In genomic region chr9:136080716-136081112, GRCh38 we compare ENCODE assay signal across 2 cellular contexts.
TF ChIP-seq lines count a peak whose summit lies in the region.

No MANE protein-coding gene starts in this region.

TF ChIP-seq in H1, 55 proteins besides CTCF, POLR2A, EP300 and RAD21:
- TF ChIP-seq ATF2 (IDR thresholded peaks at IDR 0.05; ENCODE audit: low read length) (no peak), SP1 (IDR thresholded peaks at IDR 0.05; ENCODE audit: low read depth, low read length) (no peak), SUZ12 (IDR thresholded peaks at IDR 0.05; ENCODE audit: low read length) (no peak), SRF (IDR thresholded peaks at IDR 0.05; ENCODE audit: low read depth, low read length) (no peak), ASH2L (IDR thresholded peaks at IDR 0.05; ENCODE audit: low read length) (no peak), KDM4A (IDR thresholded peaks at IDR 0.05; ENCODE audit: low read depth, low read length, severe bottlenecking) (no peak), FOSL1 (IDR thresholded peaks at IDR 0.05; ENCODE audit: insufficient read depth, low read depth, low read length) (no peak), EGR1 (IDR thresholded peaks at IDR 0.05; ENCODE audit: borderline replicate concordance, low read depth, low read length) (no peak), SAP30 (IDR thresholded peaks at IDR 0.05; ENCODE audit: insufficient read depth, insufficient replicate concordance, low read length) (no peak), JUN (IDR thresholded peaks at IDR 0.05; ENCODE audit: low read depth, low read length) (no peak), TBP (IDR thresholded peaks at IDR 0.05; ENCODE audit: low read depth, low read length) (no peak), KDM5A (IDR thresholded peaks at IDR 0.05; ENCODE audit: low read length) (no peak), CTBP2 (IDR thresholded peaks at IDR 0.05; ENCODE audit: borderline replicate concordance, insufficient read depth, insufficient read length, low read length) (no peak), BACH1 (IDR thresholded peaks at IDR 0.05; ENCODE audit: low read length) (no peak), GABPA (IDR thresholded peaks at IDR 0.05; ENCODE audit: borderline replicate concordance, insufficient read depth, low read length) (no peak), ATF3 (IDR thresholded peaks at IDR 0.05; ENCODE audit: insufficient read depth, low read depth, low read length) (no peak), TEAD4 (IDR thresholded peaks at IDR 0.05; ENCODE audit: low read depth, low read length) (no peak)

TF ChIP-seq in GM23338, 12 proteins besides CTCF, POLR2A, EP300 and RAD21:
- TF ChIP-seq ZNF114 (CRISPR knock-in tag; IDR thresholded peaks at IDR 0.05), result no peak
- no peak for TF ChIP-seq EZH2phosphoT487 (IDR thresholded peaks at IDR 0.05; ENCODE audit: unreplicated experiment)
- no peak for TF ChIP-seq CREB1 (CRISPR knock-in tag; IDR thresholded peaks at IDR 0.05; ENCODE audit: low read depth)
- no peak for TF ChIP-seq EZH2 (IDR thresholded peaks at IDR 0.05; ENCODE audit: low read depth, unreplicated experiment)
- no peak for TF ChIP-seq JUNB (IDR thresholded peaks at IDR 0.05; ENCODE audit: unreplicated experiment)
- TF ChIP-seq POLR2AphosphoS5 (IDR thresholded peaks at IDR 0.05; ENCODE audit: low read depth), result no peak
- no peak for TF ChIP-seq ZNF331 (CRISPR knock-in tag; IDR thresholded peaks at IDR 0.05; ENCODE audit: low read depth)
